15 cellular contexts compared by ENCODE assay signal in the genomic region with DNA sequence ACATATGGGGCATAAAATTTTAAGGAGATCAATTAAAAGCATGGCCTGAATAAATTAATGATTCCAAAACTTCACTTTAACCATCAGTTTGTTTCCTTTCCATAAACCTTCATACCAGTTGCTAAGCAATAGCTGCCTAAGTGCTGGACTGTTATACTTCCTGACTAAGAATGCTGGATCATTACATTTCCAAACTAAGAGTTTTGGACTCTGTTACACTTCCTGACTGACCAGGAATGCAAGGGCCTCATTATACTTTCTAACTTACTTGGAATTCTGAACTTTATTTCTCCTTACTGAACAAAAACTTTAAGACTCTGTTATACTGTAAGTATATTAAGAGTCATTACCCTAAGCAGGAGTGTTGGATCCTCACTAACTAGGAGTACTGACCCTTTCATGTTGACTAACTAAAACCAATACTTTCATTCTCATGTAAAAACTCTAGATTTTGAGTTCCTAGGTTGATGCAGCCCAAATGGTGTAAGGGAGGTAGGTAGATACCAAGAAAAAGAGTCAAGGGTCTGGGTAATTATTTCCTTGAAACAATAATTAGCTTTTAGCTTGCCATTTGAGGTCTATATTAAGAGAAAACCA.
DNase-seq lines count a peak whose midpoint lies in the region; ATAC-seq, FAIRE-seq and TF ChIP-seq lines count a peak whose summit lies in the region.
"Had no signal": no experiment of that assay in that cellular context is flagged by ENCODE, and none has a peak within 500 bp of the region (broad histone marks: within the 10 kb centered on the region; RNA-seq: fewer than 3 reads in every experiment).

No MANE protein-coding gene starts in this region.

- H3K9me3 ChIP-seq in suprapubic skin, result no peaks in the 10 kb centered on the region

- DNase-seq in GM04504 (ENCODE audit: low read depth) (peak; percentile 28), OCI-M1 (lab: John Stamatoyannopoulos, UW) (peak; percentile 29), fibroblast of pulmonary artery (ENCODE audit: low read depth) (peak; percentile 72), osteocyte (ENCODE audit: extremely low spot score, unreplicated experiment) (no peak), suprapubic skin (ENCODE audit: low spot score in 2 of 2) (no peak), H54 (ENCODE audit: insufficient read length, low spot score) (no peak)
- DNase-seq: activated CD4-positive, alpha-beta T cell treated with anti-CD3 and anti-CD28 coated beads, Interleukin-2, amount 10 ng/mL, durations not matched to agents 24 days and 14 days; activated effector memory CD4-positive, alpha-beta T cell treated with Interleukin-2 at 50 U/mL for 16 hours; COR-L47; glutamatergic neuron; naive B cell; NCI-H82 had no signal

- TF ChIP-seq POLR2A in suprapubic skin (IDR thresholded peaks at IDR 0.05) (no peak), H54 (IDR thresholded peaks at IDR 0.05; ENCODE audit: low read depth, low read length) (no peak)

- no peak for TF ChIP-seq EP300 in suprapubic skin (IDR thresholded peaks at IDR 0.05)

- peaks cover 2% of the 10 kb centered on the region for H3K4me1 Mint-ChIP-seq in osteocyte (ENCODE audit: unreplicated experiment)
- H3K4me1 Mint-ChIP-seq in stimulated activated memory B cell treated with anti-CD40 and anti-IgM and Interleukin-4, amounts not matched to agents 10 μg/mL and 1 μg/mL and 100 μg/mL, for 72 hours, result peaks cover 7% of the 10 kb centered on the region

- no peak overlapping the region for H3K4me3 ChIP-seq in fibroblast of pulmonary artery (replicated peaks; ENCODE audit: low read depth, low read length)
- no peak overlapping the region for H3K4me3 ChIP-seq in suprapubic skin

- H3K27ac Mint-ChIP-seq in osteocyte (ENCODE audit: unreplicated experiment), result peak overlapping the region; percentile 58
- no peak overlapping the region for H3K27ac Mint-ChIP-seq in stimulated activated memory B cell treated with anti-CD40 and anti-IgM and Interleukin-4, amounts not matched to agents 10 μg/mL and 1 μg/mL and 100 μg/mL, for 72 hours
- H3K27ac Mint-ChIP-seq: activated CD4-positive, alpha-beta T cell treated with anti-CD3 and anti-CD28 coated beads, Interleukin-2, amount 10 ng/mL, durations not matched to agents 24 days and 14 days had no signal

- no peaks in the 10 kb centered on the region for H3K27me3 ChIP-seq in suprapubic skin

- H3K27ac ChIP-seq in suprapubic skin, result no peak overlapping the region
- H3K27ac ChIP-seq: HL-60 had no signal

- ATAC-seq in stimulated activated memory B cell treated with anti-CD40 and anti-IgM and Interleukin-4, amounts not matched to agents 10 μg/mL and 1 μg/mL and 100 μg/mL, for 72 hours, result no peak
- ATAC-seq in HG03135 (IDR thresholded peaks at IDR 0.05; ENCODE audit: unreplicated experiment), result no peak

- no peak for TF ChIP-seq CTCF in fibroblast of pulmonary artery (IDR thresholded peaks at IDR 0.05; ENCODE audit: low read length, missing control alignments)
- no peak for TF ChIP-seq CTCF in osteocyte (IDR thresholded peaks at IDR 0.05)
- no peak for TF ChIP-seq CTCF in suprapubic skin (IDR thresholded peaks at IDR 0.05)

- H3K27me3 Mint-ChIP-seq in osteocyte (ENCODE audit: unreplicated experiment), result no peaks in the 10 kb centered on the region
- H3K27me3 Mint-ChIP-seq in stimulated activated memory B cell treated with anti-CD40 and anti-IgM and Interleukin-4, amounts not matched to agents 10 μg/mL and 1 μg/mL and 100 μg/mL, for 72 hours, result no peaks in the 10 kb centered on the region
- H3K27me3 Mint-ChIP-seq: activated CD4-positive, alpha-beta T cell treated with anti-CD3 and anti-CD28 coated beads, Interleukin-2, amount 10 ng/mL, durations not matched to agents 24 days and 14 days; naive B cell had no signal

- H3K4me1 ChIP-seq in suprapubic skin, result peaks cover 7% of the 10 kb centered on the region

- no peaks in the 10 kb centered on the region for H3K36me3 ChIP-seq in suprapubic skin

- H3K4me3 Mint-ChIP-seq in osteocyte (ENCODE audit: unreplicated experiment), result no peak overlapping the region
- no peak overlapping the region for H3K4me3 Mint-ChIP-seq in stimulated activated memory B cell treated with anti-CD40 and anti-IgM and Interleukin-4, amounts not matched to agents 10 μg/mL and 1 μg/mL and 100 μg/mL, for 72 hours
- H3K4me3 Mint-ChIP-seq: activated CD4-positive, alpha-beta T cell treated with anti-CD3 and anti-CD28 coated beads, Interleukin-2, amount 10 ng/mL, durations not matched to agents 24 days and 14 days; naive B cell had no signal

- FAIRE-seq in H54 (lab: Jason Lieb, UNC), result no peak

- H3K36me3 Mint-ChIP-seq in osteocyte (ENCODE audit: unreplicated experiment), result peaks cover 3% of the 10 kb centered on the region
- H3K36me3 Mint-ChIP-seq in stimulated activated memory B cell treated with anti-CD40 and anti-IgM and Interleukin-4, amounts not matched to agents 10 μg/mL and 1 μg/mL and 100 μg/mL, for 72 hours, result peaks cover 23% of the 10 kb centered on the region
- H3K36me3 Mint-ChIP-seq: naive B cell had no signal

- H3K9me3 Mint-ChIP-seq in osteocyte (ENCODE audit: unreplicated experiment), result no peaks in the 10 kb centered on the region
- H3K9me3 Mint-ChIP-seq in stimulated activated memory B cell treated with anti-CD40 and anti-IgM and Interleukin-4, amounts not matched to agents 10 μg/mL and 1 μg/mL and 100 μg/mL, for 72 hours, result no peaks in the 10 kb centered on the region

Comparison
In these comparisons a context has a peak if more than half of its experiments do, and no peak if none do; other contexts are left out.
1. DNase-seq: peak in GM04504 (single experiment), OCI-M1 (single experiment) and fibroblast of pulmonary artery (single experiment); none in osteocyte (single experiment), suprapubic skin (0 of 2) and H54 (single experiment).